ENCODE assay signal across 9 cellular contexts in the genomic region with DNA sequence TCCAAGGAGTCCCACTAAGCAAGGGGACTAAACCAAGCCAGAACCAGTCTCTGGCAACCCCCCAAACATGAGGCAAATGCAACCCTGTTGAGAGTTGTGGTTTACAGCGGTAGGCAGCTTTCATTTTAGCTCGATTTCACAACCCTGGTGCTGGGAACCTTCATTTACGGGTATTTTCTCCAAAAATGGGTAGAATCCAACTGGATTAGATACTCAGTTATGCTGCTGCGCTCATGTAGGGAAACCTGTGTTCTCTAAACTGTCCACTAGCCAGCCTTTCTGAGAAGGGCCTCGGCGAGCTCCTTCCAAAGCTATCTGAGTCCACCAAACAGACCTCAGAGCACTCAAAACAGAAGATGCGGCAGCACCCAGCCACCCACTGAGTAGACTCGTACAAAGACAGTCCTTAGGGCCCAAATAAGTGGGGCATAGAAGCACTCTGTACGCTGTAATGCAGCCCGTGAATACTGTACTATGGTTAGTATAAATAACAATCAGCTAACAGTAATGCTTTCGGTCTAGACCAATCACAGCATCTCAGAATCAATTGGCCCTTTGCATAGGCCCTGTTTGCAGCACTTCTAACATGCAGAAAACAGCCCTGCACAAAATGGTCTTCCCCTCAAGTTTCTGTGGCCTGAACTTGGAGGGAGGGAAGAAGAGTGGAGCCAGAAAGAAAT.
A peak's percentile ranks its signal among the peaks of the same experiment; 100 is the strongest.
DNase-seq lines count a peak whose midpoint lies in the region; ATAC-seq, FAIRE-seq and TF ChIP-seq lines count a peak whose summit lies in the region.
"Had no signal": no experiment of that assay in that cellular context is flagged by ENCODE, and none has a peak within 500 bp of the region (broad histone marks: within the 10 kb centered on the region; RNA-seq: fewer than 3 reads in every experiment).

No MANE protein-coding gene starts in this region.

- peaks cover 47% of the 10 kb centered on the region for H3K36me3 Mint-ChIP-seq in astrocyte (ENCODE audit: low read depth, unreplicated experiment)

- H3K4me3 Mint-ChIP-seq in astrocyte (ENCODE audit: unreplicated experiment): no peak overlapping the region

- BruUV-seq in IMR-90 (replicated peaks; lab: Mats Ljungman, UMichigan): no TSS peak
- no TSS peak for BruUV-seq in PC-9 (replicated peaks; lab: Mats Ljungman, UMichigan)

- H3K4me3 ChIP-seq in IMR-90 (ENCODE audit: insufficient read depth, low read depth, low read length): no peak overlapping the region
- H3K4me3 ChIP-seq in astrocyte (ENCODE audit: insufficient read depth, low read depth, low read length): no peak overlapping the region
- H3K4me3 ChIP-seq in osteoblast (ENCODE audit: insufficient read depth, low read length): peak overlapping the region; percentile 36
- H3K4me3 ChIP-seq in PC-9: no peak overlapping the region

- no peaks in the 10 kb centered on the region for H3K9me2 ChIP-seq in PC-9 (ENCODE audit: insufficient read depth)

- no peak for TF ChIP-seq RAD21 in IMR-90 (IDR thresholded peaks at IDR 0.05; ENCODE audit: low read length)

- peak; percentile 41 for ATAC-seq in GM19468 (IDR thresholded peaks at IDR 0.05; ENCODE audit: extremely low read depth, unreplicated experiment)
- no peak for ATAC-seq in IMR-90 (ENCODE audit: low read depth)
- ATAC-seq: HCT116 had no signal

- H4K5ac ChIP-seq in IMR-90 (ENCODE audit: low read depth, low read length): no peak overlapping the region

- H3K27me3 Mint-ChIP-seq in astrocyte (ENCODE audit: low read depth, unreplicated experiment): no peaks in the 10 kb centered on the region

- peaks cover 41% of the 10 kb centered on the region for H3K36me3 ChIP-seq in IMR-90 (ENCODE audit: control insufficient read depth, insufficient read depth, low read length)
- peaks cover 57% of the 10 kb centered on the region for H3K36me3 ChIP-seq in astrocyte (ENCODE audit: insufficient read depth, low read length)
- peaks cover 70% of the 10 kb centered on the region for H3K36me3 ChIP-seq in osteoblast (ENCODE audit: insufficient read depth, low read length)
- H3K36me3 ChIP-seq in PC-9 (ENCODE audit: low read depth): peaks cover 29% of the 10 kb centered on the region; the same call in 1 of the 2 replicates

- FAIRE-seq in astrocyte (lab: Jason Lieb, UNC): no peak

- H3K9me3 ChIP-seq in IMR-90 (ENCODE audit: control insufficient read depth, insufficient read depth, low read length) (no peaks in the 10 kb centered on the region), astrocyte (ENCODE audit: insufficient read depth, low read depth, low read length) (no peaks in the 10 kb centered on the region), osteoblast (ENCODE audit: low read depth, low read length) (no peaks in the 10 kb centered on the region), PC-9 (ENCODE audit: insufficient read depth, low read depth) (no peaks in the 10 kb centered on the region)

- H3K79me2 ChIP-seq in astrocyte (ENCODE audit: insufficient read depth, low read length): peaks cover 77% of the 10 kb centered on the region
- peaks cover 88% of the 10 kb centered on the region for H3K79me2 ChIP-seq in osteoblast (ENCODE audit: insufficient read depth, low read length)
- H3K79me2 ChIP-seq in PC-9 (ENCODE audit: low read depth): no peaks in the 10 kb centered on the region

- POLR2A ChIA-PET in IMR-90 (lab: Charles Lee; ENCODE audit: unreplicated experiment): no interaction called here
- POLR2A ChIA-PET in PC-9 (lab: Charles Lee; ENCODE audit: unreplicated experiment): no interaction called here

- TF ChIP-seq CTCF in IMR-90 (conservative IDR thresholded peaks at IDR 0.05; ENCODE audit: low read depth, low read length) (no peak), astrocyte (IDR thresholded peaks at IDR 0.05; ENCODE audit: insufficient read depth, low read depth, low read length) (no peak), osteoblast (IDR thresholded peaks at IDR 0.05; ENCODE audit: extremely low read depth, low read depth, low read length) (no peak), PC-9 (conservative IDR thresholded peaks at IDR 0.05) (no peak)

- H2BK5ac ChIP-seq in IMR-90 (ENCODE audit: low read depth, low read length, poor library complexity, severe bottlenecking): peak overlapping the region; percentile 63

- H3K4me1 Mint-ChIP-seq in astrocyte (ENCODE audit: low read depth, unreplicated experiment): peaks cover 39% of the 10 kb centered on the region

- H3K4me1 ChIP-seq in IMR-90 (ENCODE audit: control insufficient read depth, insufficient read depth, low read length) (peaks cover 21% of the 10 kb centered on the region), astrocyte (ENCODE audit: insufficient read depth, low read length) (peaks cover 5% of the 10 kb centered on the region), osteoblast (ENCODE audit: insufficient read depth, low read length) (peaks cover 62% of the 10 kb centered on the region), PC-9 (replicated peaks; ENCODE audit: insufficient read depth) (peaks cover 6% of the 10 kb centered on the region)

- H3K4me2 ChIP-seq in IMR-90 (ENCODE audit: low read depth, low read length): no peak overlapping the region
- peak overlapping the region; percentile 30 for H3K4me2 ChIP-seq in astrocyte (ENCODE audit: low read length)
- H3K4me2 ChIP-seq in osteoblast (ENCODE audit: insufficient read depth, low read length): peak overlapping the region; percentile 78
- no peak overlapping the region for H3K4me2 ChIP-seq in PC-9

- no peak overlapping the region; a peak in 1 of 4 replicates for H4K8ac ChIP-seq in IMR-90 (ENCODE audit: low read depth in 2 of 2, low read length in 2 of 2)

- H2BK20ac ChIP-seq in IMR-90 (ENCODE audit: low read depth, low read length): 0 out of 2 replicates have a peak overlapping the region, but pooled peaks have one; percentile 22

- peak overlapping the region; percentile 42; the same call in 1 of the 2 replicates for H3K18ac ChIP-seq in IMR-90 (ENCODE audit: low read depth, low read length)

- no peaks in the 10 kb centered on the region for H3K9me3 Mint-ChIP-seq in astrocyte (ENCODE audit: unreplicated experiment)

- in situ Hi-C loops in IMR-90 (cut with MboI; ENCODE audit: low sequenced_read_pairs): no loop called here

- no peak overlapping the region for H2AK9ac ChIP-seq in IMR-90 (replicated peaks; ENCODE audit: low read depth, low read length, poor library complexity)

- WGBS in IMR-90 (ENCODE audit: extremely low coverage in 2 of 2, insufficient read length in 1 of 2), 2 experiments: 95% methylated on average over 4 of the region's 11 CpGs; no CpG with 5 or more reads in 1 of the 2 experiments

- CTCF ChIA-PET in IMR-90 (lab: Yijun Ruan, JAX): interaction anchor here (1.0 kb wide), 2 partner anchors 35 to 192 kb away, joined by 3 read pairs; no protein-coding TSS in a partner anchor
- CTCF ChIA-PET in PC-9 (lab: Charles Lee): no interaction called here

- H2AK5ac ChIP-seq in IMR-90 (ENCODE audit: low read depth, low read length): peak overlapping the region; percentile 20

- H3K9me1 ChIP-seq in IMR-90 (ENCODE audit: insufficient read depth, low read length): peaks cover 24% of the 10 kb centered on the region

- DNase-seq in CD1c-positive myeloid dendritic cell (ENCODE audit: extremely low spot score) (peak; percentile 48), IMR-90 (peak; percentile 46), astrocyte (ENCODE audit: low read depth) (peak; percentile 75), osteoblast (ENCODE audit: insufficient read length, low spot score, missing footprints) (peak; percentile 69), midbrain (lab: John Stamatoyannopoulos, UW) (no peak), medulla oblongata (ENCODE audit: extremely low spot score) (no peak), PC-9 (no peak)

- H2AFZ ChIP-seq in IMR-90 (replicated peaks; ENCODE audit: low read length, poor library complexity) (no peak overlapping the region), astrocyte (ENCODE audit: low read depth, low read length) (no peak overlapping the region), osteoblast (ENCODE audit: low read length) (no peak overlapping the region), PC-9 (no peak overlapping the region)

- H4K91ac ChIP-seq in IMR-90 (ENCODE audit: insufficient read depth, low read depth, low read length): peak overlapping the region; percentile 2; the same call in 1 of the 2 replicates

- no peak overlapping the region; the same call in 1 of the 2 replicates for H3K14ac ChIP-seq in IMR-90 (replicated peaks; ENCODE audit: low read depth, low read length)

- dilution Hi-C loops in IMR-90 (cut with HindIII; ENCODE audit: low sequenced_read_pairs, unreplicated experiment): no loop called here

- H3K4ac ChIP-seq in IMR-90 (ENCODE audit: low read depth, low read length): peak overlapping the region; percentile 13; the same call in 1 of the 2 replicates

- no peaks in the 10 kb centered on the region for H3F3A ChIP-seq in PC-9 (ENCODE audit: insufficient read depth, low read depth)

- H3K27ac ChIP-seq in IMR-90 (ENCODE audit: insufficient read depth, low read length) (peak overlapping the region; percentile 14; the same call in 1 of the 2 replicates), astrocyte (ENCODE audit: low read depth, low read length) (no peak overlapping the region), osteoblast (ENCODE audit: low read depth, low read length) (peak overlapping the region; percentile 89), PC-9 (no peak overlapping the region)

- TF ChIP-seq POLR2A in IMR-90 (IDR thresholded peaks at IDR 0.05; ENCODE audit: low read depth, low read length): no peak

- H4K20me1 ChIP-seq in IMR-90 (ENCODE audit: insufficient read depth, low read length) (peaks cover 25% of the 10 kb centered on the region), astrocyte (ENCODE audit: insufficient read depth, low read length) (peaks cover 21% of the 10 kb centered on the region), osteoblast (ENCODE audit: insufficient read depth, low read length) (no peaks in the 10 kb centered on the region), PC-9 (ENCODE audit: insufficient read depth) (no peaks in the 10 kb centered on the region)

- H2BK15ac ChIP-seq in IMR-90 (ENCODE audit: low read depth, low read length): no peak overlapping the region

- H3K27ac Mint-ChIP-seq in astrocyte (ENCODE audit: unreplicated experiment): peak overlapping the region; percentile 37

- H3K56ac ChIP-seq in IMR-90 (ENCODE audit: extremely low read depth, insufficient read depth, low read length): no peak overlapping the region

- peaks cover 58 to 91% of the 10 kb centered on the region in 2 experiments for H3K79me1 ChIP-seq in IMR-90 (ENCODE audit: low read depth in 1 of 2, low read length in 2 of 2)

- H3K9ac ChIP-seq in IMR-90 (ENCODE audit: low read depth, low read length) (no peak overlapping the region), astrocyte (ENCODE audit: low read length) (no peak overlapping the region)

- intact Hi-C loops in IMR-90 (cut with micrococcal nuclease) (no loop called here), PC-9 (cut with micrococcal nuclease; ENCODE audit: unreplicated experiment) (no loop called here)

- H3K23ac ChIP-seq in IMR-90 (ENCODE audit: low read depth, low read length): peak overlapping the region; percentile 47; the same call in 1 of the 2 replicates

- H2BK120ac ChIP-seq in IMR-90 (ENCODE audit: low read depth, low read length): no peak overlapping the region

- H3K27me3 ChIP-seq in IMR-90 (ENCODE audit: control insufficient read depth, insufficient read depth, low read length): no peaks in the 10 kb centered on the region
- H3K27me3 ChIP-seq in astrocyte (ENCODE audit: insufficient read depth, low read length): no peaks in the 10 kb centered on the region
- H3K27me3 ChIP-seq in osteoblast (ENCODE audit: insufficient read depth, low read length): no peaks in the 10 kb centered on the region
- H3K27me3 ChIP-seq in PC-9 (ENCODE audit: insufficient read depth, low read depth): no peaks in the 10 kb centered on the region

Comparison
In these comparisons a context has a peak if more than half of its experiments do, and no peak if none do; other contexts are left out.
1. DNase-seq: peak in CD1c-positive myeloid dendritic cell (single experiment), IMR-90 (single experiment), astrocyte (single experiment) and osteoblast (single experiment); none in midbrain (single experiment), medulla oblongata (single experiment) and PC-9 (0 of 2).
2. H3K27ac ChIP-seq: peak in IMR-90 (single experiment) and osteoblast (single experiment); none in astrocyte (single experiment) and PC-9 (single experiment).
3. H3K4me2 ChIP-seq: peak in astrocyte (single experiment) and osteoblast (single experiment); none in IMR-90 (single experiment) and PC-9 (single experiment).